Comparison of ENCODE assay signal across 9 cellular contexts in the genomic region with DNA sequence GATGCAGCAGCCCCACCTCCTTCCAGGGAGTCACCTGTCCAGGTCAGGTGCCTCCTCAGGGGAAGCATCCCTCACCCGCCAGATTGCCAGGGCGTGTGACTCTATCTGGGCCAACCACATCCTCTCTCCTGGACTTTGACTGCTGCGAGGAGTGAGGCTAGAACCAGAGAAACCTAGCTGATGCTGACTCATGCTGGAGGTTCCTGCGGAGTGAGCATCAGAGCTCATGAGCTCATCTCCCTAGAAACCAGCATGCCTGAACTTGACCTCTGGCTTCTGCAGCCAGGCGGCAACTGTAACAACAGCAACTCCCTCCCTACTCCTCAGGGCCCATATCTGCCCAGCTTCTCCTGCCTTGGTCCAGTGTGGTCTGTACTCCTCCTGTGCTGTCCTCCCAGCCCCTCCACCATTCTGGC. TPM values are rescaled to one million over a fixed set of nuclear protein-coding genes. Genes with fewer than 3 reads are reported as not detected.
DNase-seq lines count a peak whose midpoint lies in the region; ATAC-seq and TF ChIP-seq lines count a peak whose summit lies in the region.
"Had no signal": no experiment of that assay in that cellular context is flagged by ENCODE, and none has a peak within 500 bp of the region (broad histone marks: within the 10 kb centered on the region; RNA-seq: fewer than 3 reads in every experiment).

No MANE protein-coding gene starts in this region.

- ATAC-seq in CD8-positive, alpha-beta T cell = peak; percentile 64
- ATAC-seq in GM19395 (IDR thresholded peaks at IDR 0.05; ENCODE audit: unreplicated experiment) (peak; percentile 93), HG03442 (IDR thresholded peaks at IDR 0.05; ENCODE audit: unreplicated experiment) (peak; percentile 85)

- H3K27me3 Mint-ChIP-seq in CD8-positive, alpha-beta T cell (ENCODE audit: low read depth) = no peaks in the 10 kb centered on the region
- H3K27me3 Mint-ChIP-seq in activated T-helper 1 cell treated with anti-CD3 and anti-CD28 coated beads, Interleukin-12 subunit alpha, Interleukin-12 subunit beta, Interleukin-2, Interleukin-4 antibody, amounts not matched to agents 30 ng/mL and 10 ng/mL and 1 ng/mL, durations not matched to agents 14 hours and 24 hours and 36 hours (ENCODE audit: insufficient read depth) = no peaks in the 10 kb centered on the region

- peak in 6 of 7 experiments; percentile 20 to 61 (median 41) for DNase-seq in CD8-positive, alpha-beta T cell
- DNase-seq in OCI-M1 (lab: John Stamatoyannopoulos, UW) (peak; percentile 87), cardiac septum (ENCODE audit: low spot score) (peak; percentile 87), NCI-H2029 (lab: John Stamatoyannopoulos, UW) (no peak)
- DNase-seq in activated T-helper 1 cell treated with anti-CD3 and anti-CD28 coated beads, Interleukin-12 subunit alpha, Interleukin-12 subunit beta, Interleukin-2, Interleukin-4 antibody, amounts not matched to agents 30 ng/mL and 10 ng/mL and 1 ng/mL, durations not matched to agents 14 hours and 24 hours and 36 hours (ENCODE audit: low spot score) = peak; percentile 73
- DNase-seq in stimulated activated CD4-positive, alpha-beta T cell treated with anti-CD3 and anti-CD28 coated beads, Interleukin-12 subunit alpha, Interleukin-12 subunit beta, amount 100 ng/mL, for 4 hours = peak; percentile 21

- H3K27me3 ChIP-seq in CD8-positive, alpha-beta T cell (ENCODE audit: insufficient read depth, low read length) = no peaks in the 10 kb centered on the region
- H3K27me3 ChIP-seq: tibial nerve had no signal

- no peaks in the 10 kb centered on the region for H3K9me3 ChIP-seq in CD8-positive, alpha-beta T cell (ENCODE audit: low read length)
- H3K9me3 ChIP-seq: tibial nerve had no signal

- POLR2A ChIA-PET in CD8-positive, alpha-beta T cell (lab: Charles Lee) = interaction anchor here (0.8 to 1.3 kb wide), 2 partner anchors 46 to 68 kb away, joined by 3 read pairs; no protein-coding TSS in a partner anchor

- CTCF ChIA-PET in CD8-positive, alpha-beta T cell (lab: Charles Lee) = interaction anchor here (0.7 to 12.9 kb wide), 6 partner anchors 8 to 94 kb away, joined by 3 to 338 read pairs (median 31); no protein-coding TSS in a partner anchor

- H3K27ac Mint-ChIP-seq in CD8-positive, alpha-beta T cell = peak overlapping the region; percentile 60
- peak overlapping the region; percentile 89 for H3K27ac Mint-ChIP-seq in activated T-helper 1 cell treated with anti-CD3 and anti-CD28 coated beads, Interleukin-12 subunit alpha, Interleukin-12 subunit beta, Interleukin-2, Interleukin-4 antibody, amounts not matched to agents 30 ng/mL and 10 ng/mL and 1 ng/mL, durations not matched to agents 14 hours and 24 hours and 36 hours

- H3K9me3 Mint-ChIP-seq in CD8-positive, alpha-beta T cell = no peaks in the 10 kb centered on the region
- no peaks in the 10 kb centered on the region for H3K9me3 Mint-ChIP-seq in activated T-helper 1 cell treated with anti-CD3 and anti-CD28 coated beads, Interleukin-12 subunit alpha, Interleukin-12 subunit beta, Interleukin-2, Interleukin-4 antibody, amounts not matched to agents 30 ng/mL and 10 ng/mL and 1 ng/mL, durations not matched to agents 14 hours and 24 hours and 36 hours

- no peaks in the 10 kb centered on the region for H3K36me3 Mint-ChIP-seq in CD8-positive, alpha-beta T cell
- no peaks in the 10 kb centered on the region for H3K36me3 Mint-ChIP-seq in activated T-helper 1 cell treated with anti-CD3 and anti-CD28 coated beads, Interleukin-12 subunit alpha, Interleukin-12 subunit beta, Interleukin-2, Interleukin-4 antibody, amounts not matched to agents 30 ng/mL and 10 ng/mL and 1 ng/mL, durations not matched to agents 14 hours and 24 hours and 36 hours (ENCODE audit: low read depth)

- H3K27ac ChIP-seq in CD8-positive, alpha-beta T cell (ENCODE audit: low read depth, low read length) = no peak overlapping the region
- H3K27ac ChIP-seq: tibial nerve had no signal

- H3K4me3 ChIP-seq in CD8-positive, alpha-beta T cell (ENCODE audit: low read depth, low read length) = no peak overlapping the region
- H3K4me3 ChIP-seq: tibial nerve had no signal

- H3K4me3 Mint-ChIP-seq in CD8-positive, alpha-beta T cell = no peak overlapping the region
- peak overlapping the region; percentile 47 for H3K4me3 Mint-ChIP-seq in activated T-helper 1 cell treated with anti-CD3 and anti-CD28 coated beads, Interleukin-12 subunit alpha, Interleukin-12 subunit beta, Interleukin-2, Interleukin-4 antibody, amounts not matched to agents 30 ng/mL and 10 ng/mL and 1 ng/mL, durations not matched to agents 14 hours and 24 hours and 36 hours

- peaks cover 24% of the 10 kb centered on the region for H3K4me1 Mint-ChIP-seq in CD8-positive, alpha-beta T cell (ENCODE audit: low read depth)
- peaks cover 32% of the 10 kb centered on the region for H3K4me1 Mint-ChIP-seq in activated T-helper 1 cell treated with anti-CD3 and anti-CD28 coated beads, Interleukin-12 subunit alpha, Interleukin-12 subunit beta, Interleukin-2, Interleukin-4 antibody, amounts not matched to agents 30 ng/mL and 10 ng/mL and 1 ng/mL, durations not matched to agents 14 hours and 24 hours and 36 hours (ENCODE audit: low read depth)

- peaks cover 17% of the 10 kb centered on the region for H3K4me1 ChIP-seq in CD8-positive, alpha-beta T cell (ENCODE audit: insufficient read depth, low read length)

- H3K36me3 ChIP-seq in CD8-positive, alpha-beta T cell (ENCODE audit: insufficient read depth, low read length) = no peaks in the 10 kb centered on the region
- H3K36me3 ChIP-seq: tibial nerve had no signal

- TF ChIP-seq CTCF in CD8-positive, alpha-beta T cell (IDR thresholded peaks at IDR 0.05) = no peak

- intact Hi-C loops in CD8-positive, alpha-beta T cell (cut with DNase I, micrococcal nuclease) = no loop called here
- intact Hi-C loops in activated T-helper 1 cell treated with anti-CD3 and anti-CD28 coated beads, Interleukin-12 subunit alpha, Interleukin-12 subunit beta, Interleukin-2, Interleukin-4 antibody, amounts not matched to agents 30 ng/mL and 10 ng/mL and 1 ng/mL, durations not matched to agents 14 hours and 24 hours and 36 hours (cut with micrococcal nuclease) = loop anchor here (1.0 to 2.0 kb wide), 5 partner anchors 8 to 72 kb away; partner anchors contain the start of genes CKAP2L and SLC20A1
- intact Hi-C loops in cardiac septum (cut with DNase I) = no loop called here

RNA-seq across cellular contexts. Expression of gene NT5DC4, which starts 28.3 kb away (rescaled TPM):
- total RNA-seq in CD8-positive, alpha-beta T cell = not detected
- total RNA-seq in activated T-helper 1 cell treated with anti-CD3 and anti-CD28 coated beads, Interleukin-12 subunit alpha, Interleukin-12 subunit beta, Interleukin-2, Interleukin-4 antibody, amounts not matched to agents 30 ng/mL and 10 ng/mL and 1 ng/mL, durations not matched to agents 14 hours and 24 hours and 36 hours = not detected in 2 replicates
- total RNA-seq in cardiac septum = not detected
- total RNA-seq: tibial nerve had no signal

RNA-seq across cellular contexts. Expression of gene SLC20A1, which starts 46.8 kb away (rescaled TPM):
- 100 to 1,000 TPM; 144 to 145 TPM for total RNA-seq in CD8-positive, alpha-beta T cell
- 164 and 172 TPM in 2 replicates for total RNA-seq in activated T-helper 1 cell treated with anti-CD3 and anti-CD28 coated beads, Interleukin-12 subunit alpha, Interleukin-12 subunit beta, Interleukin-2, Interleukin-4 antibody, amounts not matched to agents 30 ng/mL and 10 ng/mL and 1 ng/mL, durations not matched to agents 14 hours and 24 hours and 36 hours
- 26.1 TPM for total RNA-seq in cardiac septum
